10 cellular contexts compared by ENCODE assay signal in the genomic region with DNA sequence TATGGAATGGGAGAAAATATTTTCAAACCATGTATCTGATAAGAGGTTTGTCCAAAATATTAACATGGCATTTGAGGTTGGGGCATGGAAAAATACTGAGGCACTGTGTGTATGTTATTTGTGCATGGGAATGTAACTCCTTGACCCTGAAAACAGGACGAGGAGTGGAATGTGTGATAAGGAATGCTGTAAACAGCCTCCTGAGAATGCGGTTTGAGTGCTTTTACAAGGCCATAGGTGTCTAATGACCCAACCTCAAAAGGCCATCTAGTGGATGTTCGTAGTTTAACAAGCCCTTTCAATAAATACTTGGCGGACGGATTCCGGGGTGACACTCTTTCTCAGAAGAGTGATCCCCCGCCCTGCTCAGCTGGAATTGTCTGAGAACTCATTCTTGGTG.
DNase-seq lines count a peak whose midpoint lies in the region; ATAC-seq, FAIRE-seq and TF ChIP-seq lines count a peak whose summit lies in the region.
"Had no signal": no experiment of that assay in that cellular context is flagged by ENCODE, and none has a peak within 500 bp of the region (broad histone marks: within the 10 kb centered on the region; RNA-seq: fewer than 3 reads in every experiment).

No MANE protein-coding gene starts in this region.

- H3K4me1 ChIP-seq in Loucy (ENCODE audit: insufficient read depth, low read length, poor library complexity, severe bottlenecking) (no peaks in the 10 kb centered on the region), K562 (replicated peaks in 1 of 2; ENCODE audit: control insufficient read depth in 2 of 2, insufficient read depth in 2 of 2, low read length in 2 of 2) (no peaks in the 10 kb centered on the region)
- no peaks in the 10 kb centered on the region for H3K4me1 ChIP-seq in CD8-positive, alpha-beta T cell (ENCODE audit: insufficient read depth, low read length)
- H3K4me1 ChIP-seq: heart left ventricle had no signal

- H3K27me3 ChIP-seq in GM06990 (replicated peaks; ENCODE audit: control insufficient read depth, insufficient read depth, low read length) (no peaks in the 10 kb centered on the region), Loucy (ENCODE audit: insufficient read depth, low read length, poor library complexity, severe bottlenecking) (no peaks in the 10 kb centered on the region), K562 (ENCODE audit: control insufficient read depth in 2 of 2, insufficient read depth in 2 of 2, low read length in 2 of 2) (no peaks in the 10 kb centered on the region)
- H3K27me3 ChIP-seq in CD8-positive, alpha-beta T cell (ENCODE audit: insufficient read depth, low read length): no peaks in the 10 kb centered on the region
- H3K27me3 ChIP-seq: heart left ventricle had no signal

- BruUV-seq in K562 (replicated peaks; lab: Mats Ljungman, UMichigan): no TSS peak

- H3K79me2 ChIP-seq in Loucy (ENCODE audit: insufficient read depth, low read length) (no peaks in the 10 kb centered on the region), K562 (ENCODE audit: control insufficient read depth, insufficient read depth, low read length) (no peaks in the 10 kb centered on the region)

- H3K27ac ChIP-seq in K562 (ENCODE audit: extremely low read depth, low read depth, low read length): no peak overlapping the region
- H3K27ac ChIP-seq in CD8-positive, alpha-beta T cell (ENCODE audit: low read depth, low read length): no peak overlapping the region
- H3K27ac ChIP-seq: heart left ventricle had no signal

- DNase-seq in GM06990 (ENCODE audit: extremely low read depth, insufficient read length) (no peak), K562 (ENCODE audit: extremely low read depth in 1 of 4, low spot score in 3 of 4) (peak; percentile 31 to 64 (median 34)), neural crest cell (ENCODE audit: low read depth, low spot score) (no peak), NCI-H2107 (lab: John Stamatoyannopoulos, UW) (no peak)
- DNase-seq in CD8-positive, alpha-beta T cell: no peak
- no peak for DNase-seq in stimulated activated naive B cell treated with anti-CD40 and anti-IgM and Interleukin-4, amounts not matched to agents 10 μg/mL and 1 μg/mL and 100 μg/mL, for 72 hours
- DNase-seq: heart left ventricle, NCI-H1105 treated with DMSO at 0.1 percent for 48 hours had no signal

- H3K4me1 Mint-ChIP-seq in neural crest cell: no peaks in the 10 kb centered on the region
- H3K4me1 Mint-ChIP-seq in CD8-positive, alpha-beta T cell (ENCODE audit: low read depth): no peaks in the 10 kb centered on the region
- H3K4me1 Mint-ChIP-seq in stimulated activated naive B cell treated with anti-CD40 and anti-IgM and Interleukin-4, amounts not matched to agents 10 μg/mL and 1 μg/mL and 100 μg/mL, for 72 hours: peaks cover 2 to 10% of the 10 kb centered on the region in 2 donors

- no peak overlapping the region for H2AFZ ChIP-seq in Loucy (ENCODE audit: low read length)
- H2AFZ ChIP-seq in K562 (ENCODE audit: low read depth, low read length): peak overlapping the region; percentile 59; the same call in 1 of the 2 replicates

- TF ChIP-seq POLR2A in K562 (conservative IDR thresholded peaks at IDR 0.05): no peak

- TF ChIP-seq CTCF in GM06990 (IDR thresholded peaks at IDR 0.05; ENCODE audit: insufficient read depth, low read length, poor library complexity, severe bottlenecking) (peak; percentile 49), Loucy (conservative IDR thresholded peaks at IDR 0.05; ENCODE audit: low read length) (peak; percentile 40), K562 (IDR thresholded peaks at IDR 0.05 in 2 of 3, conservative IDR thresholded peaks at IDR 0.05 in 1 of 3; ENCODE audit: insufficient read depth in 2 of 3, low read depth in 1 of 3, low read length in 3 of 3) (peak; percentile 35 to 55 (median 52)), neural crest cell (conservative IDR thresholded peaks at IDR 0.05) (peak; percentile 54)
- no peak for TF ChIP-seq CTCF in CD8-positive, alpha-beta T cell (IDR thresholded peaks at IDR 0.05)

- H3K9me3 Mint-ChIP-seq in neural crest cell: peaks cover 19% of the 10 kb centered on the region
- peaks cover 10% of the 10 kb centered on the region for H3K9me3 Mint-ChIP-seq in CD8-positive, alpha-beta T cell
- peaks cover 2 to 9% of the 10 kb centered on the region in 2 donors for H3K9me3 Mint-ChIP-seq in stimulated activated naive B cell treated with anti-CD40 and anti-IgM and Interleukin-4, amounts not matched to agents 10 μg/mL and 1 μg/mL and 100 μg/mL, for 72 hours

- in situ Hi-C loops in K562 (cut with MboI): no loop called here

- H3K4me3 ChIP-seq in GM06990 (replicated peaks; ENCODE audit: low read depth, low read length): no peak overlapping the region
- H3K4me3 ChIP-seq in Loucy (ENCODE audit: low read length, poor library complexity, severe bottlenecking): no peak overlapping the region
- H3K4me3 ChIP-seq in K562: no peak overlapping the region
- no peak overlapping the region for H3K4me3 ChIP-seq in CD8-positive, alpha-beta T cell (ENCODE audit: low read depth, low read length)
- H3K4me3 ChIP-seq: heart left ventricle had no signal

- H3K9ac ChIP-seq in Loucy (ENCODE audit: low read depth, low read length, poor library complexity, severe bottlenecking): no peak overlapping the region
- no peak overlapping the region for H3K9ac ChIP-seq in K562 (ENCODE audit: insufficient read depth in 1 of 2, low read depth in 2 of 2, low read length in 2 of 2)

- peak; percentile 80 for FAIRE-seq in K562 (lab: Jason Lieb, UNC)

- H3F3A ChIP-seq in Loucy (ENCODE audit: low read depth): no peaks in the 10 kb centered on the region

- H3K36me3 Mint-ChIP-seq in neural crest cell (ENCODE audit: low read depth): peaks cover 4% of the 10 kb centered on the region
- H3K36me3 Mint-ChIP-seq in CD8-positive, alpha-beta T cell: no peaks in the 10 kb centered on the region
- H3K36me3 Mint-ChIP-seq in stimulated activated naive B cell treated with anti-CD40 and anti-IgM and Interleukin-4, amounts not matched to agents 10 μg/mL and 1 μg/mL and 100 μg/mL, for 72 hours: peaks cover 0 to 4% of the 10 kb centered on the region in 2 donors

- 10% methylated on average over 7 of the region's 7 CpGs for WGBS in K562 (ENCODE audit: insufficient coverage, low coverage, missing lambda C conversion rate)

- CTCF ChIA-PET in K562 (lab: Yijun Ruan, JAX; ENCODE audit: low intra/inter-chr PET ratio): interaction anchor here (0.6 to 1.1 kb wide), 2 partner anchors 46 to 378 kb away, joined by 3 to 4 read pairs; no protein-coding TSS in a partner anchor
- CTCF ChIA-PET in CD8-positive, alpha-beta T cell (lab: Charles Lee): no interaction called here

- no peaks in the 10 kb centered on the region for H3K9me1 ChIP-seq in K562 (ENCODE audit: control insufficient read depth, insufficient read depth, low read length)

- intact Hi-C loops in K562 (cut with micrococcal nuclease): loop anchor here (5.0 to 10.0 kb wide), 3 partner anchors 118 to 380 kb away; no protein-coding TSS in a partner anchor
- intact Hi-C loops in CD8-positive, alpha-beta T cell (cut with DNase I, micrococcal nuclease): no loop called here

- ATAC-seq in K562 (peak; percentile 74), GM18498 (IDR thresholded peaks at IDR 0.05; ENCODE audit: unreplicated experiment) (no peak)
- ATAC-seq in CD8-positive, alpha-beta T cell: no peak
- no peak for ATAC-seq in stimulated activated naive B cell treated with anti-CD40 and anti-IgM and Interleukin-4, amounts not matched to agents 10 μg/mL and 1 μg/mL and 100 μg/mL, for 72 hours (replicated peaks)
- ATAC-seq: heart left ventricle had no signal

- POLR2A ChIA-PET in K562 (lab: Yijun Ruan, JAX): no interaction called here
- POLR2A ChIA-PET in CD8-positive, alpha-beta T cell (lab: Charles Lee): interaction anchor here (0.6 kb wide), 1 partner anchor 94 kb away, joined by 5 read pairs; no protein-coding TSS in a partner anchor

- H4K20me1 ChIP-seq in Loucy (ENCODE audit: insufficient read depth, low read length, poor library complexity, severe bottlenecking) (no peaks in the 10 kb centered on the region), K562 (replicated peaks; ENCODE audit: control insufficient read depth, insufficient read depth, low read length) (no peaks in the 10 kb centered on the region)

- H3K9me2 ChIP-seq in Loucy (replicated peaks; ENCODE audit: low read depth, low read length): no peaks in the 10 kb centered on the region

- TF ChIP-seq EP300 in K562 (IDR thresholded peaks at IDR 0.05; ENCODE audit: low read length): no peak

- H3K4me2 ChIP-seq in Loucy (ENCODE audit: low read depth, low read length, poor library complexity, severe bottlenecking) (no peak overlapping the region), K562 (ENCODE audit: insufficient read depth, low read length) (no peak overlapping the region)

- no peak overlapping the region for H3K4me3 Mint-ChIP-seq in neural crest cell
- no peak overlapping the region for H3K4me3 Mint-ChIP-seq in CD8-positive, alpha-beta T cell
- no peak overlapping the region for H3K4me3 Mint-ChIP-seq in stimulated activated naive B cell treated with anti-CD40 and anti-IgM and Interleukin-4, amounts not matched to agents 10 μg/mL and 1 μg/mL and 100 μg/mL, for 72 hours

- H3K9me3 ChIP-seq in Loucy (ENCODE audit: insufficient read depth, low read depth, low read length) (no peaks in the 10 kb centered on the region), K562 (replicated peaks; ENCODE audit: control insufficient read depth, insufficient read depth, low read depth, low read length) (no peaks in the 10 kb centered on the region; the same call in 1 of the 2 replicates)
- H3K9me3 ChIP-seq in CD8-positive, alpha-beta T cell (ENCODE audit: low read length): no peaks in the 10 kb centered on the region

- H3K27me3 Mint-ChIP-seq in neural crest cell (ENCODE audit: low read depth): no peaks in the 10 kb centered on the region
- H3K27me3 Mint-ChIP-seq in CD8-positive, alpha-beta T cell (ENCODE audit: low read depth): no peaks in the 10 kb centered on the region
- peaks cover 0 to 4% of the 10 kb centered on the region in 2 donors for H3K27me3 Mint-ChIP-seq in stimulated activated naive B cell treated with anti-CD40 and anti-IgM and Interleukin-4, amounts not matched to agents 10 μg/mL and 1 μg/mL and 100 μg/mL, for 72 hours

- H3K27ac Mint-ChIP-seq in neural crest cell (ENCODE audit: unreplicated experiment): no peak overlapping the region
- H3K27ac Mint-ChIP-seq in CD8-positive, alpha-beta T cell: no peak overlapping the region
- H3K27ac Mint-ChIP-seq in stimulated activated naive B cell treated with anti-CD40 and anti-IgM and Interleukin-4, amounts not matched to agents 10 μg/mL and 1 μg/mL and 100 μg/mL, for 72 hours: no peak overlapping the region

- TF ChIP-seq RAD21 in K562 (CRISPR knock-in tag; conservative IDR thresholded peaks at IDR 0.05 in 1 of 2, IDR thresholded peaks at IDR 0.05 in 1 of 2): peak; percentile 12 to 59; a peak in 2 of 4 replicates

- no peaks in the 10 kb centered on the region for H3K36me3 ChIP-seq in GM06990 (ENCODE audit: control insufficient read depth, insufficient read depth, low read length)
- H3K36me3 ChIP-seq in Loucy (ENCODE audit: insufficient read depth, low read length): no peaks in the 10 kb centered on the region
- H3K36me3 ChIP-seq in K562 (ENCODE audit: control insufficient read depth, insufficient read depth, low read length): no peaks in the 10 kb centered on the region
- no peaks in the 10 kb centered on the region for H3K36me3 ChIP-seq in CD8-positive, alpha-beta T cell (ENCODE audit: insufficient read depth, low read length)
- H3K36me3 ChIP-seq: heart left ventricle had no signal

Comparison
In these comparisons a context has a peak if more than half of its experiments do, and no peak if none do; other contexts are left out.
1. DNase-seq: peak in K562 (4 of 4); none in GM06990 (single experiment), neural crest cell (single experiment), CD8-positive, alpha-beta T cell (0 of 7), NCI-H2107 (single experiment) and stimulated activated naive B cell treated with anti-CD40 and anti-IgM and Interleukin-4, amounts not matched to agents 10 μg/mL and 1 μg/mL and 100 μg/mL, for 72 hours (single experiment).